In the genomic region with DNA sequence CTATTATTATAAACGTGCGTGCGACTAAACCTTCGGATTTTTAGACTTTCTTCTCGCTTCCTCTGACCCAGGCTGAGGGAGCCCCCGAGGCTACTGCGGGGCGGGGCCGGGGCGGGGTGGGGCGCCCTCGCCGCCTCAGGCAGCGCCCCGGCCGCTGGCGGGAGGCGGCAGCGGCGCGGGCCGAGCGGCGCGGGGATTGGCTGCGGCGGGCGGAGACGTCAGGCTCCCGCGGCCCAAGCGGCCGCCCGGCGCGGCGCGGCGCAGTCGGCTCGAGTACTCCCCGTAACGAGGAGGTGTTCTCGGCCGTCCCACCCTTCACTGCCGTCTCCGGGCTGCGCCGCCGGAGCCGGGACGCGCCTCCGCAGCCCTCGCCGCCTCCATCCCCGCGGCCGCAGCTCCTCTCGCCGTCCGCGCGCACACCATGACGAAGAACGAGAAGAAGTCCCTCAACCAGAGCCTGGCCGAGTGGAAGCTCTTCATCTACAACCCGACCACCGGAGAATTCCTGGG, we compare ENCODE assay signal across 1 cellular context.
TF ChIP-seq lines count a peak whose summit lies in the region.

ATP1B3 (plus strand) TSS at position 263 of the 510 bp plus-strand sequence; CDS start at position 422, 159 bp downstream.

TF ChIP-seq in HepG2, 621 proteins besides CTCF, POLR2A, EP300 and RAD21 (continued from another document and continues in another):
- TF ChIP-seq ZBTB25 (CRISPR knock-in tag; IDR thresholded peaks at IDR 0.05) (peak; percentile 49; the same call in 1 of the 2 replicates), MED8 (CRISPR knock-in tag; IDR thresholded peaks at IDR 0.05; ENCODE audit: insufficient replicate concordance) (no peak), ATM (IDR thresholded peaks at IDR 0.05; ENCODE audit: borderline replicate concordance) (no peak), RFX1 (IDR thresholded peaks at IDR 0.05) (no peak), NBN (conservative IDR thresholded peaks at IDR 0.05) (no peak), TRIM22 (IDR thresholded peaks at IDR 0.05) (no peak), NFYB (CRISPR knock-in tag; IDR thresholded peaks at IDR 0.05) (no peak), ZNF891 (CRISPR knock-in tag; IDR thresholded peaks at IDR 0.05) (no peak; the same call in 1 of the 2 replicates), ZNF124 (CRISPR knock-in tag; IDR thresholded peaks at IDR 0.05) (0 out of 2 replicates have a peak, but pooled peaks have one; percentile 41), KDM6A (CRISPR knock-in tag; IDR thresholded peaks at IDR 0.05; ENCODE audit: low read depth) (no peak), ZNF777 (CRISPR knock-in tag; IDR thresholded peaks at IDR 0.05) (no peak; the same call in 1 of the 2 replicates), STAT5B (CRISPR knock-in tag; IDR thresholded peaks at IDR 0.05) (no peak), ZNF253 (CRISPR knock-in tag; IDR thresholded peaks at IDR 0.05; ENCODE audit: borderline replicate concordance) (no peak), KLF15 (CRISPR knock-in tag; IDR thresholded peaks at IDR 0.05; ENCODE audit: borderline replicate concordance) (no peak), ZMAT3 (CRISPR knock-in tag; conservative IDR thresholded peaks at IDR 0.05) (no peak), FOXM1 (CRISPR knock-in tag; IDR thresholded peaks at IDR 0.05) (no peak), ZNF121 (CRISPR knock-in tag; IDR thresholded peaks at IDR 0.05) (no peak), SRSF1 (optimal IDR thresholded peaks at IDR 0.05; ENCODE audit: low read depth, low read length) (no peak), HNF1B (CRISPR knock-in tag; IDR thresholded peaks at IDR 0.05) (no peak), ZNF629 (CRISPR knock-in tag; conservative IDR thresholded peaks at IDR 0.05) (no peak), ZNF362 (CRISPR knock-in tag; IDR thresholded peaks at IDR 0.05; ENCODE audit: borderline replicate concordance) (no peak), ZBTB20 (CRISPR knock-in tag; IDR thresholded peaks at IDR 0.05; ENCODE audit: borderline replicate concordance, low read depth) (no peak), MTF1 (CRISPR knock-in tag; IDR thresholded peaks at IDR 0.05) (no peak), SMARCE1 (IDR thresholded peaks at IDR 0.05; ENCODE audit: borderline replicate concordance) (no peak), AFF4 (CRISPR knock-in tag; IDR thresholded peaks at IDR 0.05) (peak; percentile 48; the same call in 1 of the 2 replicates), ZNF550 (CRISPR knock-in tag; IDR thresholded peaks at IDR 0.05; ENCODE audit: borderline replicate concordance) (no peak), KAT2B (IDR thresholded peaks at IDR 0.05; ENCODE audit: borderline replicate concordance, low read depth, low read length) (no peak), TMF1 (CRISPR knock-in tag; IDR thresholded peaks at IDR 0.05; ENCODE audit: low read depth) (no peak), SMAD1 (CRISPR knock-in tag; IDR thresholded peaks at IDR 0.05; ENCODE audit: borderline replicate concordance, low read depth) (no peak), SAFB2 (CRISPR knock-in tag; IDR thresholded peaks at IDR 0.05; ENCODE audit: borderline replicate concordance, low read depth) (no peak)
- TF ChIP-seq, protein P1, sequence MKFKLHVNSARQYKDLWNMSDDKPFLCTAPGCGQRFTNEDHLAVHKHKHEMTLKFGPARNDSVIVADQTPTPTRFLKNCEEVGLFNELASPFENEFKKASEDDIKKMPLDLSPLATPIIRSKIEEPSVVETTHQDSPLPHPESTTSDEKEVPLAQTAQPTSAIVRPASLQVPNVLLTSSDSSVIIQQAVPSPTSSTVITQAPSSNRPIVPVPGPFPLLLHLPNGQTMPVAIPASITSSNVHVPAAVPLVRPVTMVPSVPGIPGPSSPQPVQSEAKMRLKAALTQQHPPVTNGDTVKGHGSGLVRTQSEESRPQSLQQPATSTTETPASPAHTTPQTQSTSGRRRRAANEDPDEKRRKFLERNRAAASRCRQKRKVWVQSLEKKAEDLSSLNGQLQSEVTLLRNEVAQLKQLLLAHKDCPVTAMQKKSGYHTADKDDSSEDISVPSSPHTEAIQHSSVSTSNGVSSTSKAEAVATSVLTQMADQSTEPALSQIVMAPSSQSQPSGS (CRISPR knock-in tag; IDR thresholded peaks at IDR 0.05): 0 out of 2 replicates have a peak, but pooled peaks have one; percentile 22
- TF ChIP-seq, protein P2, sequence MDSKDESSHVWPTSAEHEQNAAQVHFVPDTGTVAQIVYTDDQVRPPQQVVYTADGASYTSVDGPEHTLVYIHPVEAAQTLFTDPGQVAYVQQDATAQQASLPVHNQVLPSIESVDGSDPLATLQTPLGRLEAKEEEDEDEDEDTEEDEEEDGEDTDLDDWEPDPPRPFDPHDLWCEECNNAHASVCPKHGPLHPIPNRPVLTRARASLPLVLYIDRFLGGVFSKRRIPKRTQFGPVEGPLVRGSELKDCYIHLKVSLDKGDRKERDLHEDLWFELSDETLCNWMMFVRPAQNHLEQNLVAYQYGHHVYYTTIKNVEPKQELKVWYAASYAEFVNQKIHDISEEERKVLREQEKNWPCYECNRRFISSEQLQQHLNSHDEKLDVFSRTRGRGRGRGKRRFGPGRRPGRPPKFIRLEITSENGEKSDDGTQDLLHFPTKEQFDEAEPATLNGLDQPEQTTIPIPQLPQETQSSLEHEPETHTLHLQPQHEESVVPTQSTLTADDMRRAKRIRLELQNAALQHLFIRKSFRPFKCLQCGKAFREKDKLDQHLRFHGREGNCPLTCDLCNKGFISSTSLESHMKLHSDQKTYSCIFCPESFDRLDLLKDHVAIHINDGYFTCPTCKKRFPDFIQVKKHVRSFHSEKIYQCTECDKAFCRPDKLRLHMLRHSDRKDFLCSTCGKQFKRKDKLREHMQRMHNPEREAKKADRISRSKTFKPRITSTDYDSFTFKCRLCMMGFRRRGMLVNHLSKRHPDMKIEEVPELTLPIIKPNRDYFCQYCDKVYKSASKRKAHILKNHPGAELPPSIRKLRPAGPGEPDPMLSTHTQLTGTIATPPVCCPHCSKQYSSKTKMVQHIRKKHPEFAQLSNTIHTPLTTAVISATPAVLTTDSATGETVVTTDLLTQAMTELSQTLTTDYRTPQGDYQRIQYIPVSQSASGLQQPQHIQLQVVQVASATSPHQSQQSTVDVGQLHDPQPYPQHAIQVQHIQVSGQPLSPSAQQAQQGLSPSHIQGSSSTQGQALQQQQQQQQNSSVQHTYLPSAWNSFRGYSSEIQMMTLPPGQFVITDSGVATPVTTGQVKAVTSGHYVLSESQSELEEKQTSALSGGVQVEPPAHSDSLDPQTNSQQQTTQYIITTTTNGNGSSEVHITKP (CRISPR knock-in tag; IDR thresholded peaks at IDR 0.05; ENCODE audit: low read depth): no peak
- TF ChIP-seq, protein P3, sequence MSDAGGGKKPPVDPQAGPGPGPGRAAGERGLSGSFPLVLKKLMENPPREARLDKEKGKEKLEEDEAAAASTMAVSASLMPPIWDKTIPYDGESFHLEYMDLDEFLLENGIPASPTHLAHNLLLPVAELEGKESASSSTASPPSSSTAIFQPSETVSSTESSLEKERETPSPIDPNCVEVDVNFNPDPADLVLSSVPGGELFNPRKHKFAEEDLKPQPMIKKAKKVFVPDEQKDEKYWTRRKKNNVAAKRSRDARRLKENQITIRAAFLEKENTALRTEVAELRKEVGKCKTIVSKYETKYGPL (CRISPR knock-in tag; IDR thresholded peaks at IDR 0.05): no peak
- TF ChIP-seq, protein P4, sequence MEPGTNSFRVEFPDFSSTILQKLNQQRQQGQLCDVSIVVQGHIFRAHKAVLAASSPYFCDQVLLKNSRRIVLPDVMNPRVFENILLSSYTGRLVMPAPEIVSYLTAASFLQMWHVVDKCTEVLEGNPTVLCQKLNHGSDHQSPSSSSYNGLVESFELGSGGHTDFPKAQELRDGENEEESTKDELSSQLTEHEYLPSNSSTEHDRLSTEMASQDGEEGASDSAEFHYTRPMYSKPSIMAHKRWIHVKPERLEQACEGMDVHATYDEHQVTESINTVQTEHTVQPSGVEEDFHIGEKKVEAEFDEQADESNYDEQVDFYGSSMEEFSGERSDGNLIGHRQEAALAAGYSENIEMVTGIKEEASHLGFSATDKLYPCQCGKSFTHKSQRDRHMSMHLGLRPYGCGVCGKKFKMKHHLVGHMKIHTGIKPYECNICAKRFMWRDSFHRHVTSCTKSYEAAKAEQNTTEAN (CRISPR knock-in tag; conservative IDR thresholded peaks at IDR 0.05): no peak
- TF ChIP-seq, protein P5, sequence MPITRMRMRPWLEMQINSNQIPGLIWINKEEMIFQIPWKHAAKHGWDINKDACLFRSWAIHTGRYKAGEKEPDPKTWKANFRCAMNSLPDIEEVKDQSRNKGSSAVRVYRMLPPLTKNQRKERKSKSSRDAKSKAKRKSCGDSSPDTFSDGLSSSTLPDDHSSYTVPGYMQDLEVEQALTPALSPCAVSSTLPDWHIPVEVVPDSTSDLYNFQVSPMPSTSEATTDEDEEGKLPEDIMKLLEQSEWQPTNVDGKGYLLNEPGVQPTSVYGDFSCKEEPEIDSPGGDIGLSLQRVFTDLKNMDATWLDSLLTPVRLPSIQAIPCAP (CRISPR knock-in tag; IDR thresholded peaks at IDR 0.05; ENCODE audit: low read depth): no peak
- TF ChIP-seq, protein P6, sequence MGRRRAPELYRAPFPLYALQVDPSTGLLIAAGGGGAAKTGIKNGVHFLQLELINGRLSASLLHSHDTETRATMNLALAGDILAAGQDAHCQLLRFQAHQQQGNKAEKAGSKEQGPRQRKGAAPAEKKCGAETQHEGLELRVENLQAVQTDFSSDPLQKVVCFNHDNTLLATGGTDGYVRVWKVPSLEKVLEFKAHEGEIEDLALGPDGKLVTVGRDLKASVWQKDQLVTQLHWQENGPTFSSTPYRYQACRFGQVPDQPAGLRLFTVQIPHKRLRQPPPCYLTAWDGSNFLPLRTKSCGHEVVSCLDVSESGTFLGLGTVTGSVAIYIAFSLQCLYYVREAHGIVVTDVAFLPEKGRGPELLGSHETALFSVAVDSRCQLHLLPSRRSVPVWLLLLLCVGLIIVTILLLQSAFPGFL (CRISPR knock-in tag; IDR thresholded peaks at IDR 0.05): no peak
- TF ChIP-seq, protein P7, sequence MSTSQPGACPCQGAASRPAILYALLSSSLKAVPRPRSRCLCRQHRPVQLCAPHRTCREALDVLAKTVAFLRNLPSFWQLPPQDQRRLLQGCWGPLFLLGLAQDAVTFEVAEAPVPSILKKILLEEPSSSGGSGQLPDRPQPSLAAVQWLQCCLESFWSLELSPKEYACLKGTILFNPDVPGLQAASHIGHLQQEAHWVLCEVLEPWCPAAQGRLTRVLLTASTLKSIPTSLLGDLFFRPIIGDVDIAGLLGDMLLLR (CRISPR knock-in tag; IDR thresholded peaks at IDR 0.05): no peak
